ENCODE assay signal across 9 cellular contexts in the genomic region with DNA sequence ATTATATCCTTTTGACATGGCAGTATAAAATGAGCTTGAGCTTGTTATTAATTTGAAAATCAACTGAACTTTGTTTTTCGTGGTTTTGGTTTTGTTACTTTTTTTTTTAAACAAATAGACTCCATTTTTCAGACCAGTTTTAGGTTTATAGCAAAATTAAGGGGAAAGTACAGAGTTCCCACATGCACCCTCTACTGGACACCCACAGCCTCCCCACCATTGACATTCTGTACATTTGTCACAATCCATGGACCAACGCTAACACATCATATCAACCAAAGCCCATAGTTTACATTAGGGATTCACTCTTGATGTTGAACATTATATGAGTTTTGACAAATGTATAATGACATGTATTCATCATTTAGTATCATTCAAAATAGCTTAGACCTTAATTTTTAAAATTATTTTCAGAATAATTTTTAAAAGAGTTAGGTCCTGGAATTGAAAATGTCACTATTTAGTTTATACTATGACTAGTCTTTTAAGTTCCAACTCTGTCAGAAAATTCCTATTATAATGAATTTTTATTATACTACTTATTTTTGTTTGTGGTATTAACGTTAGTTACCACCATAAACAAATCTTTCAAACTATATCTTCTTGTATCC. TPM values are rescaled to one million over a fixed set of nuclear protein-coding genes. Genes with fewer than 3 reads are reported as not detected.
DNase-seq lines count a peak whose midpoint lies in the region; ATAC-seq and TF ChIP-seq lines count a peak whose summit lies in the region.
"Had no signal": no experiment of that assay in that cellular context is flagged by ENCODE, and none has a peak within 500 bp of the region (broad histone marks: within the 10 kb centered on the region; RNA-seq: fewer than 3 reads in every experiment).

No MANE protein-coding gene starts in this region.

- ATAC-seq in GM21515 (IDR thresholded peaks at IDR 0.05; ENCODE audit: unreplicated experiment): peak; percentile 56
- peak; percentile 75 for ATAC-seq in SK-N-SH treated with all-trans-retinoic acid at 6 μM for 48 hours
- ATAC-seq in psoas muscle: no peak
- no peak for ATAC-seq in HG02973 (IDR thresholded peaks at IDR 0.05; ENCODE audit: unreplicated experiment)
- ATAC-seq in HG03354 (IDR thresholded peaks at IDR 0.05; ENCODE audit: poor library complexity, severe bottlenecking, unreplicated experiment): no peak

- no peaks in the 10 kb centered on the region for H3K27me3 ChIP-seq in hepatocyte
- peaks cover 0 to 6% (median 0%) of the 10 kb centered on the region in 3 donors for H3K27me3 ChIP-seq in psoas muscle (ENCODE audit: insufficient read depth in 3 of 3, low read length in 2 of 3)

- intact Hi-C loops in psoas muscle (cut with DNase I): no loop called here

- H3K4me2 ChIP-seq in hepatocyte: no peak overlapping the region

- no peak overlapping the region for H3K4me3 ChIP-seq in hepatocyte
- no peak overlapping the region for H3K4me3 ChIP-seq in psoas muscle

- H3K27ac ChIP-seq in C4-2B (no peak overlapping the region), hepatocyte (no peak overlapping the region), psoas muscle (no peak overlapping the region)

- H2AFZ ChIP-seq in hepatocyte: no peak overlapping the region

- no peaks in the 10 kb centered on the region for H3K4me1 ChIP-seq in hepatocyte (ENCODE audit: insufficient read depth)
- H3K4me1 ChIP-seq in psoas muscle: no peaks in the 10 kb centered on the region

- H4K20me1 ChIP-seq in hepatocyte (ENCODE audit: insufficient read depth, poor library complexity, severe bottlenecking): no peaks in the 10 kb centered on the region

- TF ChIP-seq CTCF in C4-2B (conservative IDR thresholded peaks at IDR 0.05): peak; percentile 78
- TF ChIP-seq CTCF in hepatocyte (IDR thresholded peaks at IDR 0.05; ENCODE audit: poor library complexity): peak; percentile 39
- no peak for TF ChIP-seq CTCF in psoas muscle (IDR thresholded peaks at IDR 0.05)

- DNase-seq in hepatocyte (ENCODE audit: low spot score) (peak; percentile 11), psoas muscle (no peak)
- no peak for DNase-seq in activated CD8-positive, alpha-beta memory T cell treated with anti-CD3 and anti-CD28 coated beads for 24 hours
- DNase-seq: NK-92 treated with Interleukin-12 subunit alpha and Interleukin-12 subunit beta, amount 100 ng/mL, for 24 hours had no signal

- H3K9me2 ChIP-seq in hepatocyte (replicated peaks; ENCODE audit: insufficient read depth): no peaks in the 10 kb centered on the region

- H3K36me3 ChIP-seq in hepatocyte (replicated peaks; ENCODE audit: insufficient read depth, low read depth) (no peaks in the 10 kb centered on the region), psoas muscle (ENCODE audit: insufficient read depth in 1 of 2, low read depth in 1 of 2) (no peaks in the 10 kb centered on the region)

- H3K9me3 ChIP-seq in hepatocyte (ENCODE audit: low read depth) (no peaks in the 10 kb centered on the region), psoas muscle (no peaks in the 10 kb centered on the region)

- no peaks in the 10 kb centered on the region for H3K79me2 ChIP-seq in hepatocyte

- WGBS in hepatocyte (ENCODE audit: low lambda C conversion rate, missing lambda C conversion rate): 66% methylated on average over 3 of the region's 3 CpGs
- 64 to 70% (median 66%) methylated on average over 3 of the region's 3 CpGs for WGBS in psoas muscle, 3 donors

TF ChIP-seq in SK-N-SH treated with all-trans-retinoic acid at 6 μM for 48 hours, 23 proteins besides CTCF, POLR2A, EP300 and RAD21:
- no peak for TF ChIP-seq GLIS3 (CRISPR knock-in tag; IDR thresholded peaks at IDR 0.05)
- no peak for TF ChIP-seq ZFP3 (CRISPR knock-in tag; IDR thresholded peaks at IDR 0.05)
- no peak for TF ChIP-seq CSDC2 (CRISPR knock-in tag; IDR thresholded peaks at IDR 0.05)
- TF ChIP-seq PPARA (CRISPR knock-in tag; IDR thresholded peaks at IDR 0.05; ENCODE audit: borderline replicate concordance): no peak
- no peak for TF ChIP-seq ZC3H10 (CRISPR knock-in tag; IDR thresholded peaks at IDR 0.05)
- TF ChIP-seq CSRNP3 (CRISPR knock-in tag; IDR thresholded peaks at IDR 0.05): no peak
- no peak for TF ChIP-seq ZNF565 (CRISPR knock-in tag; conservative IDR thresholded peaks at IDR 0.05; ENCODE audit: low read depth)
- no peak for TF ChIP-seq OSR1 (CRISPR knock-in tag; IDR thresholded peaks at IDR 0.05)
- no peak for TF ChIP-seq RARB (CRISPR knock-in tag; IDR thresholded peaks at IDR 0.05)
- TF ChIP-seq ARNTL (CRISPR knock-in tag; IDR thresholded peaks at IDR 0.05; ENCODE audit: borderline replicate concordance, low read depth): no peak
- TF ChIP-seq, protein P1, sequence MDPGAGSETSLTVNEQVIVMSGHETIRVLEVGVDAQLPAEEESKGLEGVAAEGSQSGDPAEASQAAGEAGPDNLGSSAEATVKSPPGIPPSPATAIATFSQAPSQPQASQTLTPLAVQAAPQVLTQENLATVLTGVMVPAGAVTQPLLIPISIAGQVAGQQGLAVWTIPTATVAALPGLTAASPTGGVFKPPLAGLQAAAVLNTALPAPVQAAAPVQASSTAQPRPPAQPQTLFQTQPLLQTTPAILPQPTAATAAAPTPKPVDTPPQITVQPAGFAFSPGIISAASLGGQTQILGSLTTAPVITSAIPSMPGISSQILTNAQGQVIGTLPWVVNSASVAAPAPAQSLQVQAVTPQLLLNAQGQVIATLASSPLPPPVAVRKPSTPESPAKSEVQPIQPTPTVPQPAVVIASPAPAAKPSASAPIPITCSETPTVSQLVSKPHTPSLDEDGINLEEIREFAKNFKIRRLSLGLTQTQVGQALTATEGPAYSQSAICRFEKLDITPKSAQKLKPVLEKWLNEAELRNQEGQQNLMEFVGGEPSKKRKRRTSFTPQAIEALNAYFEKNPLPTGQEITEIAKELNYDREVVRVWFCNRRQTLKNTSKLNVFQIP (CRISPR knock-in tag; IDR thresholded peaks at IDR 0.05; ENCODE audit: borderline replicate concordance, low read depth): no peak
- TF ChIP-seq ESRRG (CRISPR knock-in tag; IDR thresholded peaks at IDR 0.05): no peak
- TF ChIP-seq, protein P2, sequence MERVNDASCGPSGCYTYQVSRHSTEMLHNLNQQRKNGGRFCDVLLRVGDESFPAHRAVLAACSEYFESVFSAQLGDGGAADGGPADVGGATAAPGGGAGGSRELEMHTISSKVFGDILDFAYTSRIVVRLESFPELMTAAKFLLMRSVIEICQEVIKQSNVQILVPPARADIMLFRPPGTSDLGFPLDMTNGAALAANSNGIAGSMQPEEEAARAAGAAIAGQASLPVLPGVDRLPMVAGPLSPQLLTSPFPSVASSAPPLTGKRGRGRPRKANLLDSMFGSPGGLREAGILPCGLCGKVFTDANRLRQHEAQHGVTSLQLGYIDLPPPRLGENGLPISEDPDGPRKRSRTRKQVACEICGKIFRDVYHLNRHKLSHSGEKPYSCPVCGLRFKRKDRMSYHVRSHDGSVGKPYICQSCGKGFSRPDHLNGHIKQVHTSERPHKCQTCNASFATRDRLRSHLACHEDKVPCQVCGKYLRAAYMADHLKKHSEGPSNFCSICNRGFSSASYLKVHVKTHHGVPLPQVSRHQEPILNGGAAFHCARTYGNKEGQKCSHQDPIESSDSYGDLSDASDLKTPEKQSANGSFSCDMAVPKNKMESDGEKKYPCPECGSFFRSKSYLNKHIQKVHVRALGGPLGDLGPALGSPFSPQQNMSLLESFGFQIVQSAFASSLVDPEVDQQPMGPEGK (CRISPR knock-in tag; IDR thresholded peaks at IDR 0.05; ENCODE audit: borderline replicate concordance): no peak
- no peak for TF ChIP-seq ZNF70 (CRISPR knock-in tag; IDR thresholded peaks at IDR 0.05)
- no peak for TF ChIP-seq BACH2 (CRISPR knock-in tag; IDR thresholded peaks at IDR 0.05; ENCODE audit: borderline replicate concordance)
- no peak for TF ChIP-seq TCF4 (CRISPR knock-in tag; IDR thresholded peaks at IDR 0.05; ENCODE audit: borderline replicate concordance)
- TF ChIP-seq SNAI2 (CRISPR knock-in tag; IDR thresholded peaks at IDR 0.05): no peak
- TF ChIP-seq ZFP30 (CRISPR knock-in tag; IDR thresholded peaks at IDR 0.05): no peak
- TF ChIP-seq, protein P3, sequence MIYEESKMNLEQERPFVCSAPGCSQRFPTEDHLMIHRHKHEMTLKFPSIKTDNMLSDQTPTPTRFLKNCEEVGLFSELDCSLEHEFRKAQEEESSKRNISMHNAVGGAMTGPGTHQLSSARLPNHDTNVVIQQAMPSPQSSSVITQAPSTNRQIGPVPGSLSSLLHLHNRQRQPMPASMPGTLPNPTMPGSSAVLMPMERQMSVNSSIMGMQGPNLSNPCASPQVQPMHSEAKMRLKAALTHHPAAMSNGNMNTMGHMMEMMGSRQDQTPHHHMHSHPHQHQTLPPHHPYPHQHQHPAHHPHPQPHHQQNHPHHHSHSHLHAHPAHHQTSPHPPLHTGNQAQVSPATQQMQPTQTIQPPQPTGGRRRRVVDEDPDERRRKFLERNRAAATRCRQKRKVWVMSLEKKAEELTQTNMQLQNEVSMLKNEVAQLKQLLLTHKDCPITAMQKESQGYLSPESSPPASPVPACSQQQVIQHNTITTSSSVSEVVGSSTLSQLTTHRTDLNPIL (CRISPR knock-in tag; IDR thresholded peaks at IDR 0.05; ENCODE audit: low read depth): no peak

RNA-seq across cellular contexts. Expression of gene JMY, which starts 35.3 kb away (rescaled TPM):
- total RNA-seq in hepatocyte: 9.3 and 11.7 TPM in 2 replicates
- 2.0 and 3.3 TPM in 2 replicates for polyA plus RNA-seq in hepatocyte
- 10 to 100 TPM; 11.7 to 17.0 (median 14.8) TPM for total RNA-seq in psoas muscle
- 1 to 10 TPM; 1.3 to 7.5 (median 3.9) TPM for polyA plus RNA-seq in psoas muscle

Comparison
In these comparisons a context has a peak if more than half of its experiments do, and no peak if none do; other contexts are left out.
1. ATAC-seq: peak in GM21515 (single experiment) and SK-N-SH treated with all-trans-retinoic acid at 6 μM for 48 hours (single experiment); none in psoas muscle (0 of 4), HG02973 (single experiment) and HG03354 (single experiment).